In the genomic region with DNA sequence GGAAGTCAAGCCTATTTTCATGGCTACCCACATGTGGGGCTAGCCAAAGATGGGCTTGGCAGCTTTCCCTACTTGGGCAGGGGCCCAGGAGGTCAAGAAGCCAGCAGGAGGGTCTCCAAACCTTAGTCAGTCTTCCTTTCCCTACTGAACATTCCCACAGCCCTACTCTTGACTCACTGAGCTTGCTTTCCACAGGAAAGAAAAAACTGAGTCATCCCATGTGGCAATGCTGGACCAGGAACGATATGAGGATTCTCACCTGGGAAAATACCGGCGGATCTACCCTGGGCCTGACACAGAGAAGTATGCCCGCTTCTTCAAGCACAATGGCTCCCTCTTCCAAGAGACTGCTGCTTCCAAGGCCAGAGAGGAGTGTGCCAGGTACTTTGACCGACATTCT, we compare ENCODE assay signal across 1 cellular context.
TF ChIP-seq lines count a peak whose summit lies in the region.

No MANE protein-coding gene starts in this region.

TF ChIP-seq in HepG2, 621 proteins besides CTCF, POLR2A, EP300 and RAD21:
- TF ChIP-seq HNRNPL (IDR thresholded peaks at IDR 0.05; ENCODE audit: low read depth, low read length) (no peak), FOSL2 (CRISPR knock-in tag; IDR thresholded peaks at IDR 0.05) (0 out of 2 replicates have a peak, but pooled peaks have one; percentile 18)
